2 cellular contexts compared by ENCODE assay signal in the genomic region with DNA sequence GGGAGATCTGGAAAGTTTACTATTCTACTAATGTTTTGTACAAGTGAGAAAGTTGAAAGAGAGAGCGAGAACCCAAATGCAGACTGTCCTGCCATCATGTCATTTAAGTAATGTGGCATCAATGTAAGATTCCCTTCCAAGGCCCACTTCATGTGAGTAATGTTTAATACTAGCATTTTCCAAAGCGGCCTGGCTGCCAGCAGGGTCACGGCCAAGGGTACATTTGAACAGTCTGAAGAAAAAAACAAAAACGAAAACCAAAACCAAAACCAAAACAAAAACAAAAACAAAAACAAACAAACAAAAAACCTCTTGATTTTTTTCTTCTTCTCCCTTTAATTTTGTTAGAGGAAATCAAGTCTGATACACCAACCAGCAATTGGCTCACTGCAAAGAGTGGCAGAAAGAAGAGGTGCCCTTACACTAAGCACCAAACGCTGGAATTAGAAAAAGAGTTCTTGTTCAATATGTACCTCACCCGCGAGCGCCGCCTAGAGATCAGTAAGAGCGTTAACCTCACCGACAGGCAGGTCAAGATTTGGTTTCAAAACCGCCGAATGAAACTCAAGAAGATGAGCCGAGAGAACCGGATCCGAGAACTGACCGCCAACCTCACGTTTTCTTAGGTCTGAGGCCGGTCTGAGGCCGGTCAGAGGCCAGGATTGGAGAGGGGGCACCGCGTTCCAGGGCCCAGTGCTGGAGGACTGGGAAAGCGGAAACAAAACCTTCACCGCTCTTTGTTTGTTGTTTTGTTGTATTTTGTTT.
A peak's percentile ranks its signal among the peaks of the same experiment; 100 is the strongest.
TF ChIP-seq lines count a peak whose summit lies in the region.

No MANE protein-coding gene starts in this region.

TF ChIP-seq in GM23338, 12 proteins besides CTCF, POLR2A, EP300 and RAD21:
- TF ChIP-seq EZH2phosphoT487 (IDR thresholded peaks at IDR 0.05; ENCODE audit: unreplicated experiment) (no peak), NANOG (IDR thresholded peaks at IDR 0.05; ENCODE audit: borderline replicate concordance) (no peak), CREB1 (CRISPR knock-in tag; IDR thresholded peaks at IDR 0.05; ENCODE audit: low read depth) (no peak), STAT1 (IDR thresholded peaks at IDR 0.05; ENCODE audit: unreplicated experiment) (no peak), EZH2 (IDR thresholded peaks at IDR 0.05; ENCODE audit: low read depth, unreplicated experiment) (peak; percentile 89), POLR2AphosphoS5 (IDR thresholded peaks at IDR 0.05; ENCODE audit: low read depth) (no peak), ZNF331 (CRISPR knock-in tag; IDR thresholded peaks at IDR 0.05; ENCODE audit: low read depth) (no peak), ZNF462 (CRISPR knock-in tag; IDR thresholded peaks at IDR 0.05) (no peak)
- TF ChIP-seq, protein P1, sequence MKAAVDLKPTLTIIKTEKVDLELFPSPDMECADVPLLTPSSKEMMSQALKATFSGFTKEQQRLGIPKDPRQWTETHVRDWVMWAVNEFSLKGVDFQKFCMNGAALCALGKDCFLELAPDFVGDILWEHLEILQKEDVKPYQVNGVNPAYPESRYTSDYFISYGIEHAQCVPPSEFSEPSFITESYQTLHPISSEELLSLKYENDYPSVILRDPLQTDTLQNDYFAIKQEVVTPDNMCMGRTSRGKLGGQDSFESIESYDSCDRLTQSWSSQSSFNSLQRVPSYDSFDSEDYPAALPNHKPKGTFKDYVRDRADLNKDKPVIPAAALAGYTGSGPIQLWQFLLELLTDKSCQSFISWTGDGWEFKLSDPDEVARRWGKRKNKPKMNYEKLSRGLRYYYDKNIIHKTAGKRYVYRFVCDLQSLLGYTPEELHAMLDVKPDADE (IDR thresholded peaks at IDR 0.05), result no peak

TF ChIP-seq in GM12891, 5 proteins besides CTCF, POLR2A, EP300 and RAD21 (continued from another document):
- TF ChIP-seq POU2F2 (IDR thresholded peaks at IDR 0.05; ENCODE audit: low read depth, low read length) (no peak), SPI1 (IDR thresholded peaks at IDR 0.05; ENCODE audit: low read depth, low read length) (no peak), PAX5 (IDR thresholded peaks at IDR 0.05; ENCODE audit: insufficient read depth, low read length, severe bottlenecking) (no peak), TAF1 (IDR thresholded peaks at IDR 0.05; ENCODE audit: low read depth, low read length) (no peak)
